14 cellular contexts compared by ENCODE assay signal in genomic region chr11:102138677-102139076, GRCh38. TPM values are rescaled to one million over a fixed set of nuclear protein-coding genes. Genes with fewer than 3 reads are reported as not detected.
DNase-seq lines count a peak whose midpoint lies in the region; ATAC-seq and TF ChIP-seq lines count a peak whose summit lies in the region.
"Had no signal": no experiment of that assay in that cellular context is flagged by ENCODE, and none has a peak within 500 bp of the region (broad histone marks: within the 10 kb centered on the region; RNA-seq: fewer than 3 reads in every experiment).

No MANE protein-coding gene starts in this region.

- peaks cover 11 to 24% of the 10 kb centered on the region in 2 experiments; a peak in 3 of 4 replicates for H3K4me1 ChIP-seq in HCT116 (ENCODE audit: control insufficient read depth in 1 of 2, insufficient read depth in 2 of 2, low read length in 2 of 2)
- H3K4me1 ChIP-seq in gastroesophageal sphincter = peaks cover under 1 to 70% (median 4%) of the 10 kb centered on the region in 3 donors
- peaks cover 27 to 84% of the 10 kb centered on the region in 2 donors for H3K4me1 ChIP-seq in thoracic aorta (ENCODE audit: control insufficient read depth in 1 of 2, low read depth in 2 of 2)
- H3K4me1 ChIP-seq in H9 (ENCODE audit: insufficient read depth, low read length) = peaks cover 3% of the 10 kb centered on the region; the same call in 1 of the 2 replicates
- H3K4me1 ChIP-seq: neural progenitor cell had no signal

- no peak overlapping the region for H3K56ac ChIP-seq in H9 (ENCODE audit: insufficient read length, low read depth, low read length)

- no peak overlapping the region for H2BK120ac ChIP-seq in H9 (ENCODE audit: low read depth, low read length, poor library complexity, severe bottlenecking)

- no peak for TF ChIP-seq POLR2A in HCT116 (IDR thresholded peaks at IDR 0.05; ENCODE audit: borderline replicate concordance, extremely low read depth, insufficient read depth, insufficient read length)
- TF ChIP-seq POLR2A in gastroesophageal sphincter (IDR thresholded peaks at IDR 0.05) = no peak

- H2BK15ac ChIP-seq in H9 (ENCODE audit: low read depth, low read length) = no peak overlapping the region

- no peak overlapping the region for H2BK20ac ChIP-seq in H9 (ENCODE audit: low read depth, low read length, poor library complexity, severe bottlenecking)

- no peaks in the 10 kb centered on the region for H3K27me3 Mint-ChIP-seq in H9 (ENCODE audit: low read depth)

- no peak for TF ChIP-seq EP300 in gastroesophageal sphincter (IDR thresholded peaks at IDR 0.05)

- H3K27ac Mint-ChIP-seq in H9 = peak overlapping the region in 1 of 3 experiments; percentile 78; a peak in 1 of 7 replicates
- H3K27ac Mint-ChIP-seq: neural progenitor cell had no signal

- H3K36me3 ChIP-seq in HCT116 (ENCODE audit: control insufficient read depth in 1 of 2, insufficient read depth in 2 of 2, low read length in 2 of 2) (no peaks in the 10 kb centered on the region), gastroesophageal sphincter (no peaks in the 10 kb centered on the region), thoracic aorta (no peaks in the 10 kb centered on the region)
- H3K36me3 ChIP-seq: neural progenitor cell had no signal

- H3K4me3 ChIP-seq in HCT116 (replicated peaks in 1 of 2; ENCODE audit: low read depth in 1 of 2, low read length in 2 of 2) = no peak overlapping the region
- no peak overlapping the region for H3K4me3 ChIP-seq in gastroesophageal sphincter
- H3K4me3 ChIP-seq in thoracic aorta = peak overlapping the region; percentile 4
- H3K4me3 ChIP-seq: neural progenitor cell, tibial nerve had no signal

- CTCF ChIA-PET in HCT116 (lab: Charles Lee) = no interaction called here

- H3K79me2 ChIP-seq in HCT116 (ENCODE audit: insufficient read depth, low read length) (peaks cover 100% of the 10 kb centered on the region), H9 (ENCODE audit: insufficient read depth, low read length) (peaks cover 17% of the 10 kb centered on the region; the same call in 1 of the 2 replicates)

- peak overlapping the region; percentile 1 for H3K4me2 ChIP-seq in HCT116 (ENCODE audit: low read length)
- no peak overlapping the region for H3K4me2 ChIP-seq in H9 (ENCODE audit: insufficient read depth, insufficient read length, low read length)
- H3K4me2 ChIP-seq: neural progenitor cell had no signal

- BruUV-seq in HCT116 (replicated peaks; lab: Mats Ljungman, UMichigan) = no TSS peak

- H3K9ac ChIP-seq in HCT116 (ENCODE audit: low read length) (no peak overlapping the region), H9 (ENCODE audit: extremely low read depth, insufficient read length, low read length) (no peak overlapping the region)
- H3K9ac ChIP-seq: neural progenitor cell had no signal

- no peaks in the 10 kb centered on the region for H3K9me3 ChIP-seq in HCT116 (ENCODE audit: control insufficient read depth in 1 of 2, insufficient read depth in 1 of 2, low read depth in 1 of 2, low read length in 2 of 2)
- H3K9me3 ChIP-seq in gastroesophageal sphincter = no peaks in the 10 kb centered on the region
- no peaks in the 10 kb centered on the region for H3K9me3 ChIP-seq in thoracic aorta
- H3K9me3 ChIP-seq in H9 (ENCODE audit: control insufficient read depth, low read depth, low read length) = no peaks in the 10 kb centered on the region
- H3K9me3 ChIP-seq: tibial nerve had no signal

- H3T11ph ChIP-seq in H9 (ENCODE audit: low read length) = no peak overlapping the region

- TF ChIP-seq RAD21 in HCT116 (IDR thresholded peaks at IDR 0.05; ENCODE audit: low read depth) = no peak

- WGBS in gastroesophageal sphincter (ENCODE audit: low coverage in 1 of 2), 2 donors = 40 to 58% methylated on average over 3 of the region's 3 CpGs
- WGBS in H9 (ENCODE audit: extremely low coverage, insufficient read length, low lambda C conversion rate) = no CpG with 5 or more reads among the region's 3 CpGs

- no peak overlapping the region for H4K8ac ChIP-seq in H9 (replicated peaks; ENCODE audit: insufficient read length, low read depth, low read length)

- H3K4me1 Mint-ChIP-seq in H9 = peaks cover 18 to 23% of the 10 kb centered on the region in 2 experiments
- H3K4me1 Mint-ChIP-seq: central memory CD8-positive, alpha-beta T cell had no signal

- H4K20me1 ChIP-seq in HCT116 (ENCODE audit: insufficient read depth) (no peaks in the 10 kb centered on the region), H9 (ENCODE audit: control insufficient read depth, insufficient read depth, insufficient read length) (no peaks in the 10 kb centered on the region)

- ATAC-seq in HCT116 = no peak
- no peak for ATAC-seq in gastroesophageal sphincter
- no peak for ATAC-seq in thoracic aorta (ENCODE audit: insufficient number of reproducible peaks, low FRiP score, low read depth)

- no peaks in the 10 kb centered on the region for H3K23me2 ChIP-seq in H9 (ENCODE audit: insufficient read length, low read depth, low read length, poor library complexity, severe bottlenecking)

- DNase-seq in HCT116 (ENCODE audit: low read depth, low spot score) (no peak), amniotic stem cell (lab: John Stamatoyannopoulos, UW) (peak; percentile 51), thoracic aorta (ENCODE audit: low spot score) (no peak), NCI-H1417 treated with DMSO at 0.1 percent for 48 hours (lab: John Stamatoyannopoulos, UW) (no peak), NCI-H446 (lab: John Stamatoyannopoulos, UW) (no peak), H9 (no peak), LoVo (ENCODE audit: low spot score) (no peak)
- DNase-seq: DMS79 treated with DMSO at 0.1 percent for 48 hours, Karpas-422, NCI-H748 treated with DMSO at 0.1 percent for 48 hours had no signal

- H3K9me3 Mint-ChIP-seq in H9 = no peaks in the 10 kb centered on the region
- H3K9me3 Mint-ChIP-seq: central memory CD8-positive, alpha-beta T cell had no signal

- H3K36me3 Mint-ChIP-seq in H9 (ENCODE audit: insufficient read depth in 1 of 3, low read depth in 3 of 3) = peaks cover 0 to 12% (median 8%) of the 10 kb centered on the region in 3 experiments; a peak in 4 of 7 replicates

- H2BK5ac ChIP-seq in H9 (ENCODE audit: insufficient read length, low read length) = no peak overlapping the region

- POLR2A ChIA-PET in HCT116 (lab: Charles Lee) = interaction anchor here (1.3 kb wide), 1 partner anchor 19 kb away, joined by 4 read pairs; no protein-coding TSS in a partner anchor

- peak overlapping the region; percentile 9; the same call in 1 of the 2 replicates for H3K27ac ChIP-seq in HCT116 (ENCODE audit: low read depth, low read length)
- H3K27ac ChIP-seq in gastroesophageal sphincter = peak overlapping the region; percentile 54 to 75 (median 60)
- H3K27ac ChIP-seq in thoracic aorta = peak overlapping the region; percentile 78 to 85
- no peak overlapping the region for H3K27ac ChIP-seq in H9 (ENCODE audit: insufficient read length, low read depth, low read length)
- H3K27ac ChIP-seq: neural progenitor cell had no signal

- H3K79me1 ChIP-seq in H9 (ENCODE audit: insufficient read depth, low read depth, low read length, poor library complexity, severe bottlenecking) = peaks cover 5% of the 10 kb centered on the region

- H3K14ac ChIP-seq in H9 (ENCODE audit: insufficient read depth, low read length) = no peak overlapping the region

- TF ChIP-seq CTCF in HCT116 (IDR thresholded peaks at IDR 0.05 in 2 of 3, conservative IDR thresholded peaks at IDR 0.05 in 1 of 3; ENCODE audit: borderline replicate concordance in 1 of 3, insufficient read depth in 1 of 3, low read depth in 2 of 3, low read length in 2 of 3) = no peak
- TF ChIP-seq CTCF in gastroesophageal sphincter (IDR thresholded peaks at IDR 0.05) = no peak
- no peak for TF ChIP-seq CTCF in thoracic aorta (IDR thresholded peaks at IDR 0.05)
- no peak for TF ChIP-seq CTCF in H9 (conservative IDR thresholded peaks at IDR 0.05)

- H4K91ac ChIP-seq in H9 (ENCODE audit: insufficient read length, low read depth, low read length) = no peak overlapping the region

- no peak overlapping the region for H3K18ac ChIP-seq in H9 (ENCODE audit: insufficient read length, low read depth, low read length)

- H4K5ac ChIP-seq in H9 (ENCODE audit: insufficient read length, low read depth, low read length) = no peak overlapping the region

- no peak overlapping the region for H3K4ac ChIP-seq in H9 (ENCODE audit: low read depth, low read length)

- intact Hi-C loops in HCT116 (cut with micrococcal nuclease) = no loop called here

- no peak overlapping the region for H2BK12ac ChIP-seq in H9 (ENCODE audit: insufficient read length, low read depth, low read length)

- H2AK5ac ChIP-seq in H9 (ENCODE audit: insufficient read length, low read length) = no peak overlapping the region

- no peak overlapping the region for H3K23ac ChIP-seq in H9 (ENCODE audit: insufficient read length, low read depth, low read length)

- H3K4me3 Mint-ChIP-seq in H9 = no peak overlapping the region
- H3K4me3 Mint-ChIP-seq: central memory CD8-positive, alpha-beta T cell; neural progenitor cell had no signal

- RAD21 ChIA-PET in HCT116 (lab: Charles Lee; ENCODE audit: low non-redundant PET in 1 of 2, low total read pairs in 2 of 2, uncharacterized antibody in 2 of 2, unreplicated experiment in 2 of 2) = no interaction called here

- no peaks in the 10 kb centered on the region for H3K9me2 ChIP-seq in HCT116 (ENCODE audit: insufficient read depth)

- H3K27me3 ChIP-seq in HCT116 (ENCODE audit: insufficient read depth, low read length) (no peaks in the 10 kb centered on the region), gastroesophageal sphincter (no peaks in the 10 kb centered on the region), thoracic aorta (replicated peaks; ENCODE audit: insufficient read depth) (no peaks in the 10 kb centered on the region), H9 (ENCODE audit: insufficient read depth, low read length) (no peaks in the 10 kb centered on the region)
- H3K27me3 ChIP-seq: neural progenitor cell, tibial nerve had no signal

- no peak overlapping the region for H2AFZ ChIP-seq in HCT116 (ENCODE audit: low read depth, low read length, poor library complexity, severe bottlenecking)
- no peak overlapping the region for H2AFZ ChIP-seq in H9 (ENCODE audit: low read length)
- H2AFZ ChIP-seq: neural progenitor cell had no signal

TF ChIP-seq in HCT116, 20 proteins besides CTCF, POLR2A, EP300 and RAD21 (continues in another document):
- no peak for TF ChIP-seq ATF3 (IDR thresholded peaks at IDR 0.05)
- no peak for TF ChIP-seq MAX (IDR thresholded peaks at IDR 0.05)
- no peak for TF ChIP-seq ZFX (IDR thresholded peaks at IDR 0.05)
- no peak for TF ChIP-seq SIN3A (IDR thresholded peaks at IDR 0.05; ENCODE audit: low read depth)
- TF ChIP-seq EGR1 (IDR thresholded peaks at IDR 0.05; ENCODE audit: low read depth) = no peak

RNA-seq across cellular contexts. Expression of gene YAP1, which starts 28.4 kb away (rescaled TPM):
- 88.6 TPM for total RNA-seq in HCT116 (2021; ENCODE audit: unreplicated experiment)
- polyA plus RNA-seq in HCT116 (2012) = 62.8 and 64.2 TPM in 2 replicates
- 100 to 1,000 TPM; 192 to 323 (median 278) TPM for total RNA-seq in gastroesophageal sphincter
- total RNA-seq in thoracic aorta = 100 to 1,000 TPM; 355 to 434 TPM
- total RNA-seq in H9 (2021) = 124 TPM in 2 replicates
